In the genomic region with DNA sequence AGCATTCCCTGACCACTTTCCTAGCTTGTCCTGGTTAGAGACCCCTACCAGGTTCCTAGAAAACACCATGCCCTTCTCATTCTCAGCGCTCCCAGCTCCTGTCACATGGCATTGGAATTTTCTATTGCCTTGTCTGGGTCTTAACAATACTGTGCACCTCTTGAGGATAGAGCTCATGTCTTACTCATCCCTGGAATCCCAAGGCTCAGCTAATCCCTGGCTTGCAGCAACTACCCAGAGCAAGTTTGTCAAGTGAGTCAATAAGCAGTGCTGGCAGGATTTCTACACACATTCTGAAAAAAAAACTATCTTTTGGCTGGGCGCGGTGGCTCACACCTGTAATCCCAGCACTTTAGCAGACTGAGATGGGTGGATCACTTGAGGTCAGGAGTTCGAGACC, we compare ENCODE assay signal across 9 cellular contexts. TPM values are rescaled to one million over a fixed set of nuclear protein-coding genes. Genes with fewer than 3 reads are reported as not detected.
DNase-seq lines count a peak whose midpoint lies in the region; ATAC-seq and TF ChIP-seq lines count a peak whose summit lies in the region.
"Had no signal": no experiment of that assay in that cellular context is flagged by ENCODE, and none has a peak within 500 bp of the region (broad histone marks: within the 10 kb centered on the region; RNA-seq: fewer than 3 reads in every experiment).

No MANE protein-coding gene starts in this region.

- peak overlapping the region; percentile 9 for H3K4me2 ChIP-seq in osteoblast (ENCODE audit: insufficient read depth, low read length)

- peak overlapping the region; percentile 2 for H3K9ac ChIP-seq in endodermal cell (ENCODE audit: extremely low read depth, low read length, poor library complexity, severe bottlenecking)

- H3K27ac ChIP-seq in endodermal cell (ENCODE audit: low read depth, low read length) (no peak overlapping the region), osteoblast (ENCODE audit: low read depth, low read length) (peak overlapping the region; percentile 78)

- 90 to 96% methylated on average over 3 to 4 of the region's 4 CpGs for WGBS in endodermal cell (ENCODE audit: insufficient coverage in 1 of 2, insufficient read length in 1 of 2), 2 experiments

- H3K79me2 ChIP-seq in osteoblast (ENCODE audit: insufficient read depth, low read length): no peaks in the 10 kb centered on the region

- H3K4me1 Mint-ChIP-seq in endodermal cell (peaks cover 21% of the 10 kb centered on the region), T-cell (peaks cover 9 to 17% (median 16%) of the 10 kb centered on the region in 3 donors)

- H3K4me3 Mint-ChIP-seq in endodermal cell: no peak overlapping the region
- no peak overlapping the region for H3K4me3 Mint-ChIP-seq in T-cell
- H3K4me3 Mint-ChIP-seq: H9 had no signal

- H3K9me3 ChIP-seq in MG63 (no peaks in the 10 kb centered on the region), endodermal cell (ENCODE audit: control insufficient read depth, low read length) (no peaks in the 10 kb centered on the region), osteoblast (ENCODE audit: low read depth, low read length) (no peaks in the 10 kb centered on the region)

- DNase-seq in ELF-1 (ENCODE audit: low read depth, low spot score): peak; percentile 81
- DNase-seq in MG63: peak; percentile 89
- DNase-seq in endodermal cell: no peak
- DNase-seq in osteoblast (ENCODE audit: insufficient read length, low spot score, missing footprints): peak; percentile 88
- DNase-seq in T-cell: no peak
- no peak for DNase-seq in globus pallidus (ENCODE audit: low spot score)
- no peak for DNase-seq in stimulated activated CD4-positive, alpha-beta T cell treated with anti-CD3 and anti-CD28 coated beads, Interleukin-1b, Interleukin-23, amount 100 ng/mL, for 48 hours
- DNase-seq: H9 had no signal

- H3K27me3 ChIP-seq in MG63 (no peaks in the 10 kb centered on the region), endodermal cell (ENCODE audit: control insufficient read depth, insufficient read depth, low read length, poor library complexity, severe bottlenecking) (no peaks in the 10 kb centered on the region), osteoblast (ENCODE audit: insufficient read depth, low read length) (no peaks in the 10 kb centered on the region)

- H4K20me1 ChIP-seq in osteoblast (ENCODE audit: insufficient read depth, low read length): no peaks in the 10 kb centered on the region

- H3K4me1 ChIP-seq in endodermal cell (ENCODE audit: control insufficient read depth, insufficient read depth, low read length) (no peaks in the 10 kb centered on the region), osteoblast (ENCODE audit: insufficient read depth, low read length) (peaks cover 20% of the 10 kb centered on the region)

- peaks cover 10% of the 10 kb centered on the region for H3K27me3 Mint-ChIP-seq in endodermal cell (ENCODE audit: insufficient read depth)
- no peaks in the 10 kb centered on the region for H3K27me3 Mint-ChIP-seq in T-cell

- no peak overlapping the region for H3K4me3 ChIP-seq in MG63
- H3K4me3 ChIP-seq in endodermal cell (ENCODE audit: low read length): no peak overlapping the region
- H3K4me3 ChIP-seq in osteoblast (ENCODE audit: insufficient read depth, low read length): no peak overlapping the region

- no peak overlapping the region for H2AFZ ChIP-seq in osteoblast (ENCODE audit: low read length)

- H3K27ac Mint-ChIP-seq in endodermal cell (no peak overlapping the region), T-cell (no peak overlapping the region)

- TF ChIP-seq CTCF in endodermal cell (conservative IDR thresholded peaks at IDR 0.05) (no peak), osteoblast (IDR thresholded peaks at IDR 0.05; ENCODE audit: extremely low read depth, low read depth, low read length) (no peak)

- CTCF ChIA-PET in T-cell (lab: Charles Lee): interaction anchor here (0.5 to 2.0 kb wide), 4 partner anchors 9 to 162 kb away, joined by 3 to 7 read pairs (median 6); no protein-coding TSS in a partner anchor

- H3K36me3 Mint-ChIP-seq in endodermal cell (ENCODE audit: low read depth): no peaks in the 10 kb centered on the region
- no peaks in the 10 kb centered on the region for H3K36me3 Mint-ChIP-seq in T-cell

- H3K9me3 Mint-ChIP-seq in endodermal cell (peaks cover 2% of the 10 kb centered on the region), T-cell (no peaks in the 10 kb centered on the region)
- H3K9me3 Mint-ChIP-seq: H9 had no signal

- POLR2A ChIA-PET in T-cell (lab: Charles Lee): no interaction called here

- ATAC-seq in T-cell (replicated peaks in 1 of 4): no peak
- no peak for ATAC-seq in HG02970 (IDR thresholded peaks at IDR 0.05; ENCODE audit: low FRiP score, unreplicated experiment)

- no peaks in the 10 kb centered on the region for H3K36me3 ChIP-seq in MG63
- no peaks in the 10 kb centered on the region for H3K36me3 ChIP-seq in endodermal cell (ENCODE audit: control insufficient read depth, insufficient read depth, low read length)
- H3K36me3 ChIP-seq in osteoblast (ENCODE audit: insufficient read depth, low read length): no peaks in the 10 kb centered on the region

RNA-seq across cellular contexts. Expression of gene PRDX3, which starts 11.7 kb away (rescaled TPM):
- total RNA-seq in MG63 (2014; rRNA removed; shearing (Covaris generic); ENCODE audit: low replicate concordance): 203 and 261 TPM in 2 replicates
- total RNA-seq in endodermal cell: 100 to 1,000 TPM; 153 to 173 TPM
- 242 TPM for polyA plus RNA-seq in endodermal cell (2013, experiment 1 of 2)
- 229 TPM for polyA plus RNA-seq in endodermal cell (2013, experiment 2 of 2)
- 119 and 128 TPM in 2 replicates for total RNA-seq in osteoblast
- total RNA-seq in T-cell: 10 to 100 TPM; 15.7 to 36.2 (median 34.7) TPM

RNA-seq across cellular contexts. Expression of gene GRK5, which starts 17.0 kb away (rescaled TPM):
- 18.3 and 22.8 TPM in 2 replicates for total RNA-seq in MG63 (2014; rRNA removed; shearing (Covaris generic); ENCODE audit: low replicate concordance)
- total RNA-seq in endodermal cell: 10 to 100 TPM in 1 of 2 donors, 1 to 10 TPM in 1; 9.1 to 11.9 TPM
- 6.1 TPM for polyA plus RNA-seq in endodermal cell (2013, experiment 1 of 2)
- 4.6 TPM for polyA plus RNA-seq in endodermal cell (2013, experiment 2 of 2)
- total RNA-seq in osteoblast: 1.5 and 1.8 TPM in 2 replicates
- 10 to 100 TPM; 21.7 to 36.8 (median 30.6) TPM for total RNA-seq in T-cell

RNA-seq across cellular contexts. Expression of gene SFXN4, which starts 24.8 kb away (rescaled TPM):
- 24.4 and 28.6 TPM in 2 replicates for total RNA-seq in MG63 (2014; rRNA removed; shearing (Covaris generic); ENCODE audit: low replicate concordance)
- total RNA-seq in endodermal cell: 10 to 100 TPM; 18.3 to 23.2 TPM
- 15.2 TPM for polyA plus RNA-seq in endodermal cell (2013, experiment 1 of 2)
- polyA plus RNA-seq in endodermal cell (2013, experiment 2 of 2): 13.0 TPM
- total RNA-seq in osteoblast: 11.2 and 13.0 TPM in 2 replicates
- 10 to 100 TPM; 10.4 to 19.4 (median 13.9) TPM for total RNA-seq in T-cell

Comparison
In these comparisons a context has a peak if more than half of its experiments do, and no peak if none do; other contexts are left out.
1. DNase-seq: peak in ELF-1 (single experiment), MG63 (single experiment) and osteoblast (single experiment); none in endodermal cell (single experiment), T-cell (0 of 34), globus pallidus (single experiment) and stimulated activated CD4-positive, alpha-beta T cell treated with anti-CD3 and anti-CD28 coated beads, Interleukin-1b, Interleukin-23, amount 100 ng/mL, for 48 hours (single experiment).